9 cellular contexts compared by ENCODE assay signal in genomic region chr17:39200957-39201510, GRCh38. TPM values are rescaled to one million over a fixed set of nuclear protein-coding genes. Genes with fewer than 3 reads are reported as not detected.
DNase-seq lines count a peak whose midpoint lies in the region; TF ChIP-seq lines count a peak whose summit lies in the region.
"Had no signal": no experiment of that assay in that cellular context is flagged by ENCODE, and none has a peak within 500 bp of the region (broad histone marks: within the 10 kb centered on the region; RNA-seq: fewer than 3 reads in every experiment).

No MANE protein-coding gene starts in this region.

- TF ChIP-seq POLR2A in suprapubic skin (IDR thresholded peaks at IDR 0.05): no peak

- peak overlapping the region; percentile 81 for H3K4me3 ChIP-seq in suprapubic skin

- no peaks in the 10 kb centered on the region for H3K27me3 Mint-ChIP-seq in T-helper 1 cell treated with Interleukin-12 subunit alpha and Interleukin-12 subunit beta and Interleukin-4 antibody, amounts not matched to agents 30 μg/mL and 1 μg/mL, for 36 hours (ENCODE audit: low read depth)
- no peaks in the 10 kb centered on the region for H3K27me3 Mint-ChIP-seq in activated T-helper 1 cell treated with anti-CD3 and anti-CD28 coated beads, Interleukin-12 subunit alpha, Interleukin-12 subunit beta, Interleukin-2, Interleukin-4 antibody, amounts not matched to agents 30 ng/mL and 10 ng/mL and 1 ng/mL, durations not matched to agents 14 hours and 24 hours and 36 hours (ENCODE audit: insufficient read depth)
- H3K27me3 Mint-ChIP-seq in immature natural killer cell (ENCODE audit: low read depth in 3 of 3): peaks cover 10 to 16% (median 15%) of the 10 kb centered on the region in 3 donors

- peaks cover 38% of the 10 kb centered on the region for H3K36me3 ChIP-seq in suprapubic skin

- H3K27ac ChIP-seq in suprapubic skin: peak overlapping the region; percentile 99

- no peak for DNase-seq in T-helper 1 cell
- no peak for DNase-seq in activated T-helper 1 cell treated with anti-CD3 and anti-CD28 coated beads, Interleukin-12 subunit alpha, Interleukin-12 subunit beta, Interleukin-2, Interleukin-4 antibody, amounts not matched to agents 30 ng/mL and 10 ng/mL and 1 ng/mL, durations not matched to agents 14 hours and 24 hours and 36 hours (ENCODE audit: low spot score)
- DNase-seq in immature natural killer cell: no peak
- DNase-seq in suprapubic skin (ENCODE audit: low spot score in 2 of 2): no peak
- DNase-seq in SKM-1 treated with dmso at 0.1 percent for 144 hours (lab: John Stamatoyannopoulos, UW; ENCODE audit: unreplicated experiment): no peak
- DNase-seq in mucosa of gallbladder (ENCODE audit: low spot score): no peak
- no peak for DNase-seq in NCI-H2196 treated with DMSO at 0.1 percent for 48 hours (lab: John Stamatoyannopoulos, UW; ENCODE audit: unreplicated experiment)
- DNase-seq: NCI-H1105 had no signal

- WGBS in suprapubic skin: 33% methylated on average over 11 of the region's 11 CpGs

- TF ChIP-seq CTCF in suprapubic skin (IDR thresholded peaks at IDR 0.05): no peak

- H3K9me3 ChIP-seq in suprapubic skin: no peaks in the 10 kb centered on the region

- peaks cover 53% of the 10 kb centered on the region for H3K4me1 ChIP-seq in suprapubic skin

- peak overlapping the region; percentile 86 for H3K4me3 Mint-ChIP-seq in T-helper 1 cell treated with Interleukin-12 subunit alpha and Interleukin-12 subunit beta and Interleukin-4 antibody, amounts not matched to agents 30 μg/mL and 1 μg/mL, for 36 hours
- H3K4me3 Mint-ChIP-seq in activated T-helper 1 cell treated with anti-CD3 and anti-CD28 coated beads, Interleukin-12 subunit alpha, Interleukin-12 subunit beta, Interleukin-2, Interleukin-4 antibody, amounts not matched to agents 30 ng/mL and 10 ng/mL and 1 ng/mL, durations not matched to agents 14 hours and 24 hours and 36 hours: peak overlapping the region; percentile 93
- peak overlapping the region; percentile 91 to 96 (median 93) for H3K4me3 Mint-ChIP-seq in immature natural killer cell

- no peaks in the 10 kb centered on the region for H3K9me3 Mint-ChIP-seq in T-helper 1 cell treated with Interleukin-12 subunit alpha and Interleukin-12 subunit beta and Interleukin-4 antibody, amounts not matched to agents 30 μg/mL and 1 μg/mL, for 36 hours
- H3K9me3 Mint-ChIP-seq in activated T-helper 1 cell treated with anti-CD3 and anti-CD28 coated beads, Interleukin-12 subunit alpha, Interleukin-12 subunit beta, Interleukin-2, Interleukin-4 antibody, amounts not matched to agents 30 ng/mL and 10 ng/mL and 1 ng/mL, durations not matched to agents 14 hours and 24 hours and 36 hours: no peaks in the 10 kb centered on the region
- H3K9me3 Mint-ChIP-seq in immature natural killer cell: no peaks in the 10 kb centered on the region

- H3K4me1 Mint-ChIP-seq in T-helper 1 cell treated with Interleukin-12 subunit alpha and Interleukin-12 subunit beta and Interleukin-4 antibody, amounts not matched to agents 30 μg/mL and 1 μg/mL, for 36 hours (ENCODE audit: low read depth): peaks cover 43% of the 10 kb centered on the region
- H3K4me1 Mint-ChIP-seq in activated T-helper 1 cell treated with anti-CD3 and anti-CD28 coated beads, Interleukin-12 subunit alpha, Interleukin-12 subunit beta, Interleukin-2, Interleukin-4 antibody, amounts not matched to agents 30 ng/mL and 10 ng/mL and 1 ng/mL, durations not matched to agents 14 hours and 24 hours and 36 hours (ENCODE audit: low read depth): peaks cover 42% of the 10 kb centered on the region
- H3K4me1 Mint-ChIP-seq in immature natural killer cell: peaks cover 49 to 57% of the 10 kb centered on the region in 2 donors

- intact Hi-C loops in activated T-helper 1 cell treated with anti-CD3 and anti-CD28 coated beads, Interleukin-12 subunit alpha, Interleukin-12 subunit beta, Interleukin-2, Interleukin-4 antibody, amounts not matched to agents 30 ng/mL and 10 ng/mL and 1 ng/mL, durations not matched to agents 14 hours and 24 hours and 36 hours (cut with micrococcal nuclease): loop anchor here (1.0 to 10.0 kb wide), 3 partner anchors 47 to 424 kb away; partner anchors contain the start of genes PIP4K2B and PPP1R1B

- H3K27me3 ChIP-seq in suprapubic skin: no peaks in the 10 kb centered on the region

- no peak for TF ChIP-seq EP300 in suprapubic skin (IDR thresholded peaks at IDR 0.05)

- peak overlapping the region; percentile 99 for H3K27ac Mint-ChIP-seq in T-helper 1 cell treated with Interleukin-12 subunit alpha and Interleukin-12 subunit beta and Interleukin-4 antibody, amounts not matched to agents 30 μg/mL and 1 μg/mL, for 36 hours
- peak overlapping the region; percentile 98 for H3K27ac Mint-ChIP-seq in activated T-helper 1 cell treated with anti-CD3 and anti-CD28 coated beads, Interleukin-12 subunit alpha, Interleukin-12 subunit beta, Interleukin-2, Interleukin-4 antibody, amounts not matched to agents 30 ng/mL and 10 ng/mL and 1 ng/mL, durations not matched to agents 14 hours and 24 hours and 36 hours
- peak overlapping the region; percentile 99 to 100 (median 100) for H3K27ac Mint-ChIP-seq in immature natural killer cell

- peaks cover 45% of the 10 kb centered on the region for H3K36me3 Mint-ChIP-seq in T-helper 1 cell treated with Interleukin-12 subunit alpha and Interleukin-12 subunit beta and Interleukin-4 antibody, amounts not matched to agents 30 μg/mL and 1 μg/mL, for 36 hours (ENCODE audit: low read depth)
- peaks cover 45% of the 10 kb centered on the region for H3K36me3 Mint-ChIP-seq in activated T-helper 1 cell treated with anti-CD3 and anti-CD28 coated beads, Interleukin-12 subunit alpha, Interleukin-12 subunit beta, Interleukin-2, Interleukin-4 antibody, amounts not matched to agents 30 ng/mL and 10 ng/mL and 1 ng/mL, durations not matched to agents 14 hours and 24 hours and 36 hours (ENCODE audit: low read depth)
- H3K36me3 Mint-ChIP-seq in immature natural killer cell: peaks cover 13 to 31% (median 15%) of the 10 kb centered on the region in 3 donors

RNA-seq across cellular contexts. Expression of gene RPL19, which starts 1.0 kb away (rescaled TPM):
- 2,114 and 2,133 TPM in 2 replicates for total RNA-seq in activated T-helper 1 cell treated with anti-CD3 and anti-CD28 coated beads, Interleukin-12 subunit alpha, Interleukin-12 subunit beta, Interleukin-2, Interleukin-4 antibody, amounts not matched to agents 30 ng/mL and 10 ng/mL and 1 ng/mL, durations not matched to agents 14 hours and 24 hours and 36 hours
- polyA plus RNA-seq in immature natural killer cell: 1,000 to 10,000 TPM; 1,129 to 1,798 (median 1,451) TPM
- 1,000 to 10,000 TPM; 2,327 to 3,514 (median 3,192) TPM for total RNA-seq in suprapubic skin
- total RNA-seq in mucosa of gallbladder: 1,121 TPM

RNA-seq across cellular contexts. Expression of gene CACNB1, which starts 3.6 kb away (rescaled TPM):
- 21.8 and 22.3 TPM in 2 replicates for total RNA-seq in activated T-helper 1 cell treated with anti-CD3 and anti-CD28 coated beads, Interleukin-12 subunit alpha, Interleukin-12 subunit beta, Interleukin-2, Interleukin-4 antibody, amounts not matched to agents 30 ng/mL and 10 ng/mL and 1 ng/mL, durations not matched to agents 14 hours and 24 hours and 36 hours
- 1 to 10 TPM in 1 of 3 donors, under 1 TPM in 1, not detected in 1; 0.48 to 5.0 TPM for polyA plus RNA-seq in immature natural killer cell
- 10 to 100 TPM in 2 of 4 donors, 1 to 10 TPM in 2; 7.9 to 32.9 (median 17.1) TPM for total RNA-seq in suprapubic skin
- 6.4 TPM for total RNA-seq in mucosa of gallbladder

RNA-seq across cellular contexts. Expression of gene STAC2, which starts 24.7 kb away (rescaled TPM):
- total RNA-seq in activated T-helper 1 cell treated with anti-CD3 and anti-CD28 coated beads, Interleukin-12 subunit alpha, Interleukin-12 subunit beta, Interleukin-2, Interleukin-4 antibody, amounts not matched to agents 30 ng/mL and 10 ng/mL and 1 ng/mL, durations not matched to agents 14 hours and 24 hours and 36 hours: 0.08 TPM in 1 of 2 replicates, not detected in the other
- polyA plus RNA-seq in immature natural killer cell: not detected
- 10 to 100 TPM; 10.9 to 26.4 (median 16.5) TPM for total RNA-seq in suprapubic skin
- total RNA-seq in mucosa of gallbladder: 1.3 TPM

RNA-seq across cellular contexts. Expression of gene ARL5C, which starts 35.1 kb away (rescaled TPM):
- not detected in 2 replicates for total RNA-seq in activated T-helper 1 cell treated with anti-CD3 and anti-CD28 coated beads, Interleukin-12 subunit alpha, Interleukin-12 subunit beta, Interleukin-2, Interleukin-4 antibody, amounts not matched to agents 30 ng/mL and 10 ng/mL and 1 ng/mL, durations not matched to agents 14 hours and 24 hours and 36 hours
- polyA plus RNA-seq in immature natural killer cell: not detected
- total RNA-seq in suprapubic skin (not detected), mucosa of gallbladder (not detected)

RNA-seq across cellular contexts. Expression of gene PLXDC1, which starts 49.6 kb away (rescaled TPM):
- 0.60 TPM in 1 of 2 replicates, not detected in the other for total RNA-seq in activated T-helper 1 cell treated with anti-CD3 and anti-CD28 coated beads, Interleukin-12 subunit alpha, Interleukin-12 subunit beta, Interleukin-2, Interleukin-4 antibody, amounts not matched to agents 30 ng/mL and 10 ng/mL and 1 ng/mL, durations not matched to agents 14 hours and 24 hours and 36 hours
- 1 to 10 TPM; 2.8 to 9.7 (median 6.8) TPM for polyA plus RNA-seq in immature natural killer cell
- total RNA-seq in suprapubic skin (10 to 100 TPM in 1 of 4 donors, 1 to 10 TPM in 3; 5.3 to 14.1 (median 6.3) TPM), mucosa of gallbladder (21.2 TPM)
